8 cellular contexts compared by ENCODE assay signal in the genomic region with DNA sequence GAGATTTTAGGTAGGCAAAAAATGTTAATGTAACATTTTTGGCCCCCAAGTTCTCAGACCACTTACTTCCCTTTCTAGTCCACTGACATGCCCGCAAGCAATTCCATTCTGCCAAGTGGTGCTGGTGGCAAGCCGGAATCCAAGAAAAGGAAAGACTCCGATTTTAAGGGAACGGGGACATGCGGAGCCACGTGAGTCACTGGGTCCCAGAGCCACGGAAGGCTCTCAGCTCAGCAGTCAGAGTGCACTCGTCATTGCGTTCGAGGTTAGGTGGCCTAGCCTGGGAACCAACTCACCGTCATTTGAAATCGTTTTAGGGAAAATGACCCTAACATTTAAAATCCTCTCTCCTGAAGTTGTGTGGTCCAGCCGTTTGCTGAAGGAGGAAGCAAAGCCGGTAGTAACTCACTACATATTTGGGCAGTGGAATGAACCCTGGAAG. TPM values are rescaled to one million over a fixed set of nuclear protein-coding genes. Genes with fewer than 3 reads are reported as not detected.
DNase-seq lines count a peak whose midpoint lies in the region; ATAC-seq and TF ChIP-seq lines count a peak whose summit lies in the region.

No MANE protein-coding gene starts in this region.

- no peaks in the 10 kb centered on the region for H3K27me3 ChIP-seq in ascending aorta
- no peaks in the 10 kb centered on the region for H3K27me3 ChIP-seq in rectal smooth muscle tissue (ENCODE audit: control insufficient read depth, insufficient read depth, low read length)

- H3K4me3 ChIP-seq in NB4 (ENCODE audit: low read depth, low read length) (peak overlapping the region; percentile 63), ascending aorta (peak overlapping the region; percentile 78 to 80), rectal smooth muscle tissue (ENCODE audit: low read length) (peak overlapping the region; percentile 78)

- ATAC-seq in GM18502 (IDR thresholded peaks at IDR 0.05; ENCODE audit: poor library complexity, unreplicated experiment) (no peak), HG03565 (IDR thresholded peaks at IDR 0.05; ENCODE audit: unreplicated experiment) (no peak)

- H3K36me3 ChIP-seq in ascending aorta (no peaks in the 10 kb centered on the region), rectal smooth muscle tissue (ENCODE audit: control insufficient read depth, insufficient read depth, low read length) (no peaks in the 10 kb centered on the region)

- no peak for TF ChIP-seq POLR2A in NB4 (IDR thresholded peaks at IDR 0.05; ENCODE audit: extremely low read depth, insufficient read length)

- H3K27ac ChIP-seq in ascending aorta (peak overlapping the region; percentile 88 to 93), rectal smooth muscle tissue (ENCODE audit: low read depth, low read length) (peak overlapping the region; percentile 96)

- TF ChIP-seq CTCF in NB4 (IDR thresholded peaks at IDR 0.05; ENCODE audit: low read depth, low read length) (no peak), ascending aorta (IDR thresholded peaks at IDR 0.05) (no peak)

- H3K4me1 ChIP-seq in ascending aorta (peaks cover 0 to 3% of the 10 kb centered on the region in 2 donors), rectal smooth muscle tissue (ENCODE audit: control insufficient read depth, insufficient read depth, low read length) (peaks cover 5% of the 10 kb centered on the region)

- intact Hi-C loops in ascending aorta (cut with DNase I), result loop anchor here (1.0 to 5.0 kb wide), 5 partner anchors 42 to 193 kb away; a partner anchor contains a TSS

- DNase-seq in NCI-H2081 (lab: John Stamatoyannopoulos, UW) (peak; percentile 2 to 33), NCI-H2081 treated with DMSO at 0.1 percent for 48 hours (lab: John Stamatoyannopoulos, UW) (no peak), NB4 (ENCODE audit: low read depth) (no peak), ascending aorta (ENCODE audit: low spot score in 2 of 2) (peak in 1 of 2 donors; percentile 78), hippocampal formation (lab: John Stamatoyannopoulos, UW) (peak; percentile 30 to 34)

- peak overlapping the region; percentile 51 for H3K9ac ChIP-seq in rectal smooth muscle tissue (ENCODE audit: low read length)

- no peaks in the 10 kb centered on the region for H3K9me3 ChIP-seq in ascending aorta

RNA-seq across cellular contexts. Expression of a gene that starts 0.7 kb away (rescaled TPM):
- total RNA-seq in ascending aorta, result 3.0 TPM

RNA-seq across cellular contexts. Expression of a gene that starts 41.4 kb away (rescaled TPM):
- total RNA-seq in ascending aorta, result 32.2 TPM

Comparison
In these comparisons a context has a peak if more than half of its experiments do, and no peak if none do; other contexts are left out.
1. DNase-seq: peak in NCI-H2081 (2 of 2) and hippocampal formation (2 of 2); none in NCI-H2081 treated with DMSO at 0.1 percent for 48 hours (single experiment) and NB4 (single experiment).
2. Peak in every context shown above with its lines, with median percentiles within 50 percentile points of each other: H3K4me3 ChIP-seq.